Comparison of ENCODE assay signal across 15 cellular contexts in genomic region chr11:48210052-48210451, GRCh38. TPM values are rescaled to one million over a fixed set of nuclear protein-coding genes. Genes with fewer than 3 reads are reported as not detected.
DNase-seq lines count a peak whose midpoint lies in the region; ATAC-seq and TF ChIP-seq lines count a peak whose summit lies in the region.
"Had no signal": no experiment of that assay in that cellular context is flagged by ENCODE, and none has a peak within 500 bp of the region (broad histone marks: within the 10 kb centered on the region; RNA-seq: fewer than 3 reads in every experiment).

No MANE protein-coding gene starts in this region.

- H3K4me3 Mint-ChIP-seq in Calu3 (ENCODE audit: low read depth, unreplicated experiment) = no peak overlapping the region
- H3K4me3 Mint-ChIP-seq in activated naive CD8-positive, alpha-beta T cell treated with anti-CD3 and anti-CD28 coated beads, Interleukin-2, amount 50 U/mL, for 24 hours = no peak overlapping the region
- H3K4me3 Mint-ChIP-seq: stimulated activated naive CD8-positive, alpha-beta T cell treated with anti-CD3 and anti-CD28 coated beads, Interleukin-15, Interleukin-2, amounts not matched to agents 100 ng/mL and 50 ng/mL, for 24 hours had no signal

- H3K4me3 ChIP-seq in LNCaP clone FGC (ENCODE audit: low read depth, low read length) (no peak overlapping the region), brain microvascular endothelial cell (ENCODE audit: low read depth, low read length) (no peak overlapping the region), suprapubic skin (no peak overlapping the region)
- H3K4me3 ChIP-seq: esophagus muscularis mucosa had no signal

- CTCF ChIA-PET in Calu3 (lab: Charles Lee) = interaction anchor here (0.8 kb wide), 1 partner anchor 40 kb away, joined by 3 read pairs; no protein-coding TSS in a partner anchor

- TF ChIP-seq CTCF in 22Rv1 (IDR thresholded peaks at IDR 0.05) = peak; percentile 22; the same call in 1 of the 2 replicates
- TF ChIP-seq CTCF in Calu3 (IDR thresholded peaks at IDR 0.05; ENCODE audit: unreplicated experiment) = no peak
- TF ChIP-seq CTCF in LNCaP clone FGC (IDR thresholded peaks at IDR 0.05; ENCODE audit: control insufficient read depth, extremely low read depth, insufficient read depth) = peak; percentile 35
- TF ChIP-seq CTCF in brain microvascular endothelial cell (IDR thresholded peaks at IDR 0.05; ENCODE audit: low read depth, low read length, missing control alignments) = peak; percentile 57
- no peak for TF ChIP-seq CTCF in suprapubic skin (IDR thresholded peaks at IDR 0.05)

- no peaks in the 10 kb centered on the region for H3K9me3 Mint-ChIP-seq in Calu3 (ENCODE audit: low read depth, unreplicated experiment)
- H3K9me3 Mint-ChIP-seq in activated naive CD8-positive, alpha-beta T cell treated with anti-CD3 and anti-CD28 coated beads, Interleukin-2, amount 50 U/mL, for 24 hours = no peaks in the 10 kb centered on the region
- H3K9me3 Mint-ChIP-seq: stimulated activated naive CD8-positive, alpha-beta T cell treated with anti-CD3 and anti-CD28 coated beads, Interleukin-15, Interleukin-2, amounts not matched to agents 100 ng/mL and 50 ng/mL, for 24 hours had no signal

- WGBS in suprapubic skin = 23% methylated on average over 7 of the region's 7 CpGs

- in situ Hi-C loops in brain microvascular endothelial cell (cut with HindIII; ENCODE audit: low pct_ligation_motif_present, low sequenced_read_pairs) = no loop called here

- no peak for TF ChIP-seq EP300 in suprapubic skin (IDR thresholded peaks at IDR 0.05)

- no peak for ATAC-seq in GM21367 (IDR thresholded peaks at IDR 0.05; ENCODE audit: unreplicated experiment)
- no peak for ATAC-seq in activated naive CD8-positive, alpha-beta T cell treated with anti-CD3 and anti-CD28 coated beads, Interleukin-2, amount 50 U/mL, for 24 hours
- ATAC-seq: left lobe of liver had no signal

- H3K36me3 ChIP-seq in brain microvascular endothelial cell (replicated peaks) (no peaks in the 10 kb centered on the region), suprapubic skin (no peaks in the 10 kb centered on the region)
- H3K36me3 ChIP-seq: esophagus muscularis mucosa had no signal

- no peak overlapping the region for H3K27ac ChIP-seq in 22Rv1
- H3K27ac ChIP-seq in brain microvascular endothelial cell = no peak overlapping the region
- no peak overlapping the region for H3K27ac ChIP-seq in suprapubic skin
- H3K27ac ChIP-seq: esophagus muscularis mucosa had no signal

- H3K4me1 Mint-ChIP-seq in Calu3 (ENCODE audit: low read depth, unreplicated experiment) = no peaks in the 10 kb centered on the region
- no peaks in the 10 kb centered on the region for H3K4me1 Mint-ChIP-seq in activated naive CD8-positive, alpha-beta T cell treated with anti-CD3 and anti-CD28 coated beads, Interleukin-2, amount 50 U/mL, for 24 hours

- DNase-seq in Calu3 = peak; percentile 29
- no peak for DNase-seq in LNCaP clone FGC (ENCODE audit: low read depth)
- peak; percentile 22 for DNase-seq in brain microvascular endothelial cell
- no peak for DNase-seq in activated naive CD8-positive, alpha-beta T cell treated with anti-CD3 and anti-CD28 coated beads, Interleukin-2, amount 50 U/mL, for 24 hours
- DNase-seq in suprapubic skin (ENCODE audit: low spot score in 2 of 2) = no peak
- no peak for DNase-seq in activated T-cell treated with anti-CD3 and anti-CD28 coated beads, Interleukin-2, amount 50 U/mL, for 1 hour
- DNase-seq: activated T-cell treated with anti-CD3 and anti-CD28 coated beads for 4 hours; NCI-H1092 treated with DMSO at 0.1 percent for 48 hours; NK-92 treated with Interleukin-12 subunit alpha and Interleukin-12 subunit beta, amount 100 ng/mL, for 24 hours had no signal

- H3K27me3 Mint-ChIP-seq in Calu3 (ENCODE audit: unreplicated experiment) = peaks cover 29% of the 10 kb centered on the region
- peaks cover 11% of the 10 kb centered on the region for H3K27me3 Mint-ChIP-seq in activated naive CD8-positive, alpha-beta T cell treated with anti-CD3 and anti-CD28 coated beads, Interleukin-2, amount 50 U/mL, for 24 hours

- H3K36me3 Mint-ChIP-seq in Calu3 (ENCODE audit: insufficient read depth, unreplicated experiment) = no peaks in the 10 kb centered on the region
- no peaks in the 10 kb centered on the region for H3K36me3 Mint-ChIP-seq in activated naive CD8-positive, alpha-beta T cell treated with anti-CD3 and anti-CD28 coated beads, Interleukin-2, amount 50 U/mL, for 24 hours (ENCODE audit: low read depth)

- no peaks in the 10 kb centered on the region for H3K9me3 ChIP-seq in suprapubic skin
- H3K9me3 ChIP-seq: esophagus muscularis mucosa had no signal

- no peaks in the 10 kb centered on the region for H3K4me1 ChIP-seq in suprapubic skin
- H3K4me1 ChIP-seq: esophagus muscularis mucosa had no signal

- intact Hi-C loops in Calu3 (cut with micrococcal nuclease; ENCODE audit: unreplicated experiment) = no loop called here

- H3K27me3 ChIP-seq in brain microvascular endothelial cell (replicated peaks) (no peaks in the 10 kb centered on the region), suprapubic skin (no peaks in the 10 kb centered on the region)

- BruUV-seq in Calu3 (replicated peaks; lab: Mats Ljungman, UMichigan) = no TSS peak

- TF ChIP-seq POLR2A in suprapubic skin (IDR thresholded peaks at IDR 0.05) = no peak

- H3K27ac Mint-ChIP-seq in Calu3 (ENCODE audit: unreplicated experiment) = no peak overlapping the region
- no peak overlapping the region for H3K27ac Mint-ChIP-seq in activated naive CD8-positive, alpha-beta T cell treated with anti-CD3 and anti-CD28 coated beads, Interleukin-2, amount 50 U/mL, for 24 hours
- H3K27ac Mint-ChIP-seq: stimulated activated naive CD8-positive, alpha-beta T cell treated with anti-CD3 and anti-CD28 coated beads, Interleukin-15, Interleukin-2, amounts not matched to agents 100 ng/mL and 50 ng/mL, for 24 hours had no signal

RNA-seq across cellular contexts. Expression of gene OR4B1, which starts 6.6 kb away (rescaled TPM):
- total RNA-seq in Calu3 (2022) = not detected in 2 replicates
- total RNA-seq in suprapubic skin = not detected
- total RNA-seq: bronchial epithelial cell, esophagus muscularis mucosa, left lobe of liver had no signal

RNA-seq across cellular contexts. Expression of gene OR4X2, which starts 34.9 kb away (rescaled TPM):
- not detected in 2 replicates for total RNA-seq in Calu3 (2022)
- total RNA-seq in suprapubic skin = not detected
- total RNA-seq: bronchial epithelial cell, esophagus muscularis mucosa, left lobe of liver had no signal

RNA-seq across cellular contexts. Expression of gene OR4X1, which starts 53.6 kb away (rescaled TPM):
- not detected in 2 replicates for total RNA-seq in Calu3 (2022)
- not detected for total RNA-seq in suprapubic skin
- total RNA-seq: bronchial epithelial cell, esophagus muscularis mucosa, left lobe of liver had no signal

Comparison
In these comparisons a context has a peak if more than half of its experiments do, and no peak if none do; other contexts are left out.
1. CTCF ChIP-seq: peak in 22Rv1 (single experiment), LNCaP clone FGC (single experiment) and brain microvascular endothelial cell (single experiment); none in Calu3 (single experiment) and suprapubic skin (0 of 2).
2. DNase-seq: peak in Calu3 (single experiment) and brain microvascular endothelial cell (single experiment); none in LNCaP clone FGC (single experiment), activated naive CD8-positive, alpha-beta T cell treated with anti-CD3 and anti-CD28 coated beads, Interleukin-2, amount 50 U/mL, for 24 hours (single experiment), suprapubic skin (0 of 2) and activated T-cell treated with anti-CD3 and anti-CD28 coated beads, Interleukin-2, amount 50 U/mL, for 1 hour (single experiment).